8 cellular contexts compared by ENCODE assay signal in the genomic region with DNA sequence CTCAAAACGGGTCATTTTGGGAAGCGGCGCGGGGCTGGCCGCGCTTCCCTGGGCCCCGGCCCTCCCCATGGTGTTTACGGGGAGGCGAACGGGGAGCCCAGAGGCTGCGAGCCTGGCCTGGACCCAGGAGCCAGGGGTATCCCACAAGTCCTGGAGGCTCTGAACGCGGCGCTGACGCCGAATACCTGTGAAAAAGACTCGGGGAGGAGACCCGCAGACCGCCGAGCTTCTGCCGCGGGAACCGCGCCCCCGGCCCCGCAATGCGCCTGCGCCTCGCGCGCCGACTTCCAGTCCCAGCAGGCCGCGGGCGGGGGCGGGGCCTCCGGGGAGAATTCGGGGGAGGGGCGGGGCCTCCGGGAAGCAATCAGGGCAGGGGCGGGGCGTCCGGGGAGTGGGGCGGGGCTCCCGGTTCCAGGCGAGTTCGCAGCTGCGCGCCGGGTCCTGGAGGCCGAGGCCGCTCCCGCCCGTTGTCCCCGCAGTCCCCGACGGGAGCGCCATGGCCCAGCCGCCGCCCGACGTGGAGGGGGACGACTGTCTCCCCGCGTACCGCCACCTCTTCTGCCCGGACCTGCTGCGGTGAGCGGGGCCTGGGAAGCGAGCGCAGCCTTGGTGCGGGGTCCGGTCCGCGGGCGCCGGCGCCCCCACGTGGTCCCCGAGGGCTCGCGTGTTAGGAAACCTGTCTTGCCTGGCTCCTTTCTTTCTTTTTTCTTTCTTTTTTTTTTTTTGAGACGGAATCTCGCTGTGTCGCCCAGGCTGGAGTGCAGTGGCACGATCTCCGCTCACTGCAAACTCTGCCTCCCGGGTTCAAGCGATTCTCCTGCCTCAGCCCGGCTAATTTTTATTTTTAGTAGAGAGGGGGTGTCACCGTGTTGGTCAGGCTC. TPM values are rescaled to one million over a fixed set of nuclear protein-coding genes. Genes with fewer than 3 reads are reported as not detected.
DNase-seq lines count a peak whose midpoint lies in the region; FAIRE-seq and TF ChIP-seq lines count a peak whose summit lies in the region.

A gene with protein sequence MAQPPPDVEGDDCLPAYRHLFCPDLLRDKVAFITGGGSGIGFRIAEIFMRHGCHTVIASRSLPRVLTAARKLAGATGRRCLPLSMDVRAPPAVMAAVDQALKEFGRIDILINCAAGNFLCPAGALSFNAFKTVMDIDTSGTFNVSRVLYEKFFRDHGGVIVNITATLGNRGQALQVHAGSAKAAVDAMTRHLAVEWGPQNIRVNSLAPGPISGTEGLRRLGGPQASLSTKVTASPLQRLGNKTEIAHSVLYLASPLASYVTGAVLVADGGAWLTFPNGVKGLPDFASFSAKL (plus strand): TSS at position 418 of the 881 bp plus-strand sequence. CDS start 79 bp downstream, at position 497.

- H3K9me3 ChIP-seq in right atrium auricular region, result no peaks in the 10 kb centered on the region

- peak within 1 kb of the TSS; percentile 62 for H3K4me3 ChIP-seq in HFF-Myc (replicated peaks; ENCODE audit: low read depth, low read length)
- peak within 1 kb of the TSS; percentile 71 to 77 for H3K4me3 ChIP-seq in right atrium auricular region

- FAIRE-seq in urothelium cell line (lab: Jason Lieb, UNC), result no peak

- no peaks in the 10 kb centered on the region for H3K36me3 ChIP-seq in right atrium auricular region

- H3K27ac ChIP-seq in angular gyrus (ENCODE audit: low read depth, low read length), result peak within 1 kb of the TSS; percentile 93
- H3K27ac ChIP-seq in right atrium auricular region, result peak within 1 kb of the TSS; percentile 90 to 95

- H3K4me1 ChIP-seq in right atrium auricular region, result peaks cover 0 to 16% of the 10 kb centered on the region in 2 donors

- TF ChIP-seq CTCF in GM10266 (IDR thresholded peaks at IDR 0.05; ENCODE audit: control insufficient read depth, insufficient read depth, low read depth, missing control alignments) (peak; percentile 68), HFF-Myc (IDR thresholded peaks at IDR 0.05; ENCODE audit: low read depth, low read length, missing control alignments) (peak; percentile 25), right atrium auricular region (IDR thresholded peaks at IDR 0.05) (peak; percentile 50 to 78)

- peak; percentile 100 for DNase-seq in GM10266 (ENCODE audit: extremely low spot score)
- DNase-seq in HFF-Myc (ENCODE audit: extremely low read depth, low read depth), result peak; percentile 46
- peak; percentile 78 for DNase-seq in NCI-H1105 (lab: John Stamatoyannopoulos, UW)
- peak; percentile 91 to 100 (median 97) for DNase-seq in T-helper 2 cell
- DNase-seq in right atrium auricular region (ENCODE audit: low spot score), result peak; percentile 93
- DNase-seq in putamen (ENCODE audit: low spot score), result peak; percentile 94
- peak; percentile 95 for DNase-seq in urothelium cell line (ENCODE audit: low spot score)

- no peaks in the 10 kb centered on the region for H3K27me3 ChIP-seq in right atrium auricular region

RNA-seq across cellular contexts. Expression of the gene that starts here (rescaled TPM):
- total RNA-seq in right atrium auricular region, result 10 to 100 TPM; 10.6 to 18.7 TPM

Comparison
In these comparisons a context has a peak if more than half of its experiments do, and no peak if none do; other contexts are left out.
1. Peak in every context shown above with its lines: DNase-seq, H3K4me3 ChIP-seq and H3K27ac ChIP-seq.
2. DNase-seq: peak in every context shown above with its lines; median percentile 100 in GM10266; 97 in T-helper 2 cell; 95 in urothelium cell line; 94 in putamen; 93 in right atrium auricular region; 78 in NCI-H1105; 46 in HFF-Myc.